Comparison of ENCODE assay signal across 13 cellular contexts in genomic region chr17:46943218-46943510, GRCh38. TPM values are rescaled to one million over a fixed set of nuclear protein-coding genes. Genes with fewer than 3 reads are reported as not detected.
A peak's percentile ranks its signal among the peaks of the same experiment; 100 is the strongest.
DNase-seq lines count a peak whose midpoint lies in the region; ATAC-seq, FAIRE-seq and TF ChIP-seq lines count a peak whose summit lies in the region.
"Had no signal": no experiment of that assay in that cellular context is flagged by ENCODE, and none has a peak within 500 bp of the region (broad histone marks: within the 10 kb centered on the region; RNA-seq: fewer than 3 reads in every experiment).

No MANE protein-coding gene starts in this region.

- H3K9me3 Mint-ChIP-seq in CD8-positive, alpha-beta T cell, result no peaks in the 10 kb centered on the region

- no peak overlapping the region for H4K5ac ChIP-seq in H1 (ENCODE audit: insufficient read length, low read depth, low read length)

- WGBS in HUES64, result 79% methylated on average over 2 of the region's 2 CpGs
- WGBS in H1 (ENCODE audit: extremely low coverage in 1 of 2, insufficient coverage in 1 of 2, insufficient read length in 1 of 2, insufficient replicate concordance in 2 of 2, low coverage in 1 of 2, low lambda C conversion rate in 2 of 2, missing lambda C conversion rate in 1 of 2), 2 experiments, result 100% methylated on average over 2 of the region's 2 CpGs; no CpG with 5 or more reads in 1 of the 2 experiments
- no CpG with 5 or more reads among the region's 2 CpGs for WGBS in trophoblast cell (ENCODE audit: extremely low coverage, insufficient coverage, insufficient read length)

- H3K27ac ChIP-seq in CD8-positive, alpha-beta T cell (ENCODE audit: low read depth, low read length), result no peak overlapping the region
- H3K27ac ChIP-seq in HUES64 (ENCODE audit: low read depth, low read length), result peak overlapping the region; percentile 24; the same call in 1 of the 2 replicates
- no peak overlapping the region for H3K27ac ChIP-seq in H1 (ENCODE audit: low read depth, low read length)
- peak overlapping the region; percentile 18 for H3K27ac ChIP-seq in trophoblast cell (ENCODE audit: low read depth, low read length)

- DNase-seq in CD8-positive, alpha-beta T cell, result no peak
- DNase-seq in H1 (ENCODE audit: low read depth in 1 of 2, low spot score in 2 of 2), result no peak
- no peak for DNase-seq in trophoblast cell
- no peak for DNase-seq in activated CD4-positive, CD25-positive, alpha-beta regulatory T cell treated with anti-CD3 and anti-CD28 coated beads, Interleukin-2, amount 50 U/mL, for 72 hours
- no peak for DNase-seq in UCSD-AML1 (lab: John Stamatoyannopoulos, UW; ENCODE audit: unreplicated experiment)
- no peak for DNase-seq in retina
- DNase-seq: NCI-H187 treated with DMSO at 0.1 percent for 48 hours had no signal

- POLR2A ChIA-PET in CD8-positive, alpha-beta T cell (lab: Charles Lee), result no interaction called here
- POLR2A ChIA-PET in H1 (lab: Charles Lee; ENCODE audit: partially characterized antibody), result interaction anchor here (0.9 to 3.8 kb wide), 16 partner anchors 9 to 116 kb away, joined by 3 to 24 read pairs (median 3); partner anchors contain the start of genes RPRML and WNT9B

- peak overlapping the region in 1 of 2 experiments; percentile 12; a peak in 1 of 4 replicates for H3K4me2 ChIP-seq in H1 (ENCODE audit: insufficient read depth in 1 of 2, low read depth in 2 of 2, low read length in 2 of 2)
- peak overlapping the region; percentile 0 for H3K4me2 ChIP-seq in trophoblast cell (ENCODE audit: low read length)

- H3K27ac Mint-ChIP-seq in CD8-positive, alpha-beta T cell, result peak overlapping the region; percentile 72
- H3K27ac Mint-ChIP-seq: progenitor cell of endocrine pancreas had no signal

- no peak for FAIRE-seq in H1 (lab: Jason Lieb, UNC)

- H3K4me1 ChIP-seq in CD8-positive, alpha-beta T cell (ENCODE audit: insufficient read depth, low read length), result peaks cover 13% of the 10 kb centered on the region
- H3K4me1 ChIP-seq in HUES64 (ENCODE audit: insufficient read depth, low read length) (peaks cover 16% of the 10 kb centered on the region), H1 (replicated peaks in 1 of 4; ENCODE audit: control insufficient read depth in 3 of 4, insufficient read depth in 4 of 4, low read length in 3 of 4) (peaks cover 6 to 16% (median 9%) of the 10 kb centered on the region in 4 experiments), trophoblast cell (ENCODE audit: control insufficient read depth in 1 of 2, insufficient read depth in 2 of 2, low read length in 2 of 2) (peaks cover 37 to 38% of the 10 kb centered on the region in 2 experiments)

- peak overlapping the region; percentile 54; the same call in 1 of the 2 replicates for H3K18ac ChIP-seq in H1 (ENCODE audit: extremely low read depth, low read length)
- H3K18ac ChIP-seq in trophoblast cell (ENCODE audit: low read length), result peak overlapping the region; percentile 2

- H2AFZ ChIP-seq in H1 (ENCODE audit: low read length) (no peak overlapping the region), trophoblast cell (ENCODE audit: insufficient read depth, low read length, poor library complexity) (no peak overlapping the region)

- peaks cover 0 to 3% of the 10 kb centered on the region in 2 experiments for H4K20me1 ChIP-seq in H1 (replicated peaks in 1 of 2; ENCODE audit: control insufficient read depth in 1 of 2, insufficient read depth in 2 of 2, low read length in 2 of 2)

- intact Hi-C loops in CD8-positive, alpha-beta T cell (cut with DNase I, micrococcal nuclease), result loop anchor here in 1 of 2 experiments (2.0 kb wide), 1 partner anchor 58 kb away; no protein-coding TSS in a partner anchor

- TF ChIP-seq EP300 in H1 (IDR thresholded peaks at IDR 0.05; ENCODE audit: borderline replicate concordance in 1 of 2, low read depth in 2 of 2, low read length in 2 of 2), result no peak

- H3K79me2 ChIP-seq in H1 (ENCODE audit: control insufficient read depth in 1 of 2, insufficient read depth in 2 of 2, low read length in 2 of 2) (no peaks in the 10 kb centered on the region), trophoblast cell (ENCODE audit: control insufficient read depth, insufficient read depth, low read length, poor library complexity) (peaks cover 2% of the 10 kb centered on the region)

- H3K9ac ChIP-seq in HUES64 (ENCODE audit: low read depth, low read length), result no peak overlapping the region
- no peak overlapping the region for H3K9ac ChIP-seq in H1 (replicated peaks in 1 of 4; ENCODE audit: extremely low read depth in 1 of 4, low read depth in 3 of 4, low read length in 3 of 4)
- H3K9ac ChIP-seq in trophoblast cell (ENCODE audit: low read length), result no peak overlapping the region

- TF ChIP-seq RAD21 in H1 (IDR thresholded peaks at IDR 0.05 in 1 of 2, conservative IDR thresholded peaks at IDR 0.05 in 1 of 2; ENCODE audit: low read depth in 2 of 2, low read length in 2 of 2), result no peak

- H2BK5ac ChIP-seq in H1 (ENCODE audit: low read depth, low read length), result 0 out of 2 replicates have a peak overlapping the region, but pooled peaks have one; percentile 23
- H2BK5ac ChIP-seq in trophoblast cell (ENCODE audit: low read depth, low read length, poor library complexity), result no peak overlapping the region

- H3K27me3 Mint-ChIP-seq in CD8-positive, alpha-beta T cell (ENCODE audit: low read depth), result no peaks in the 10 kb centered on the region

- CTCF ChIA-PET in CD8-positive, alpha-beta T cell (lab: Charles Lee), result interaction anchor here (0.7 to 1.9 kb wide), 9 partner anchors 9 to 389 kb away, joined by 3 to 7 read pairs (median 4); no protein-coding TSS in a partner anchor
- CTCF ChIA-PET in H1 (lab: Charles Lee; ENCODE audit: partially characterized antibody), result interaction anchor here (0.7 to 10.0 kb wide), 45 partner anchors 8 to 1104 kb away, joined by 3 to 154 read pairs (median 8); no protein-coding TSS in a partner anchor

- no peaks in the 10 kb centered on the region for H3K9me3 ChIP-seq in CD8-positive, alpha-beta T cell (ENCODE audit: low read length)
- no peaks in the 10 kb centered on the region for H3K9me3 ChIP-seq in HUES64 (ENCODE audit: insufficient read depth, low read depth, low read length)
- no peaks in the 10 kb centered on the region for H3K9me3 ChIP-seq in H1 (ENCODE audit: insufficient read depth in 2 of 2, low read depth in 1 of 2, low read length in 1 of 2)
- H3K9me3 ChIP-seq in trophoblast cell (ENCODE audit: insufficient read depth, low read depth, low read length), result no peaks in the 10 kb centered on the region

- TF ChIP-seq POLR2A in H1 (IDR thresholded peaks at IDR 0.05; ENCODE audit: control extremely low read depth in 1 of 2, low read depth in 2 of 2, low read length in 2 of 2), result no peak

- TF ChIP-seq CTCF in CD8-positive, alpha-beta T cell (IDR thresholded peaks at IDR 0.05), result no peak
- TF ChIP-seq CTCF in H1 (IDR thresholded peaks at IDR 0.05; ENCODE audit: control extremely low read depth in 1 of 3, insufficient read depth in 1 of 3, low read depth in 1 of 3, low read length in 3 of 3), result no peak

- H3K4me1 Mint-ChIP-seq in CD8-positive, alpha-beta T cell (ENCODE audit: low read depth), result peaks cover 23% of the 10 kb centered on the region

- H2BK15ac ChIP-seq in H1 (ENCODE audit: low read length), result peak overlapping the region; percentile 83; the same call in 1 of the 2 replicates

- H3K4me3 ChIP-seq in CD8-positive, alpha-beta T cell (ENCODE audit: low read depth, low read length), result no peak overlapping the region
- H3K4me3 ChIP-seq in HUES64 (ENCODE audit: low read length), result no peak overlapping the region
- H3K4me3 ChIP-seq in H1 (ENCODE audit: extremely low read depth in 1 of 4, insufficient read depth in 2 of 4, low read depth in 3 of 4, low read length in 4 of 4), result no peak overlapping the region
- H3K4me3 ChIP-seq in trophoblast cell (ENCODE audit: low read depth, low read length), result no peak overlapping the region

- H3K23me2 ChIP-seq in H1 (ENCODE audit: low read depth, low read length), result no peaks in the 10 kb centered on the region

- no peak overlapping the region for H4K12ac ChIP-seq in trophoblast cell (ENCODE audit: low read depth, low read length)

- H3K4ac ChIP-seq in H1 (replicated peaks; ENCODE audit: insufficient read length, low read depth, low read length), result peak overlapping the region; percentile 47
- H3K4ac ChIP-seq in trophoblast cell (ENCODE audit: low read depth, low read length), result no peak overlapping the region

- H3K14ac ChIP-seq in H1 (ENCODE audit: insufficient read length), result no peak overlapping the region
- H3K14ac ChIP-seq in trophoblast cell (ENCODE audit: low read length), result no peak overlapping the region

- peaks cover 26% of the 10 kb centered on the region for H3K36me3 ChIP-seq in CD8-positive, alpha-beta T cell (ENCODE audit: insufficient read depth, low read length)
- H3K36me3 ChIP-seq in HUES64 (ENCODE audit: insufficient read depth, low read length), result peaks cover 24% of the 10 kb centered on the region
- H3K36me3 ChIP-seq in H1 (ENCODE audit: control insufficient read depth in 2 of 4, insufficient read depth in 4 of 4, low read length in 3 of 4), result peaks cover 8 to 18% (median 12%) of the 10 kb centered on the region in 4 experiments; a peak in 5 of 8 replicates
- peaks cover 21 to 33% of the 10 kb centered on the region in 2 experiments for H3K36me3 ChIP-seq in trophoblast cell (ENCODE audit: control insufficient read depth in 1 of 2, insufficient read depth in 2 of 2, low read length in 2 of 2)

- ATAC-seq in CD8-positive, alpha-beta T cell, result no peak

- H3K4me3 Mint-ChIP-seq in CD8-positive, alpha-beta T cell, result peak overlapping the region; percentile 5

- H3K56ac ChIP-seq in H1 (replicated peaks; ENCODE audit: insufficient read length, low read depth, low read length), result no peak overlapping the region

- H3K79me1 ChIP-seq in H1 (ENCODE audit: low read depth, low read length), result no peaks in the 10 kb centered on the region
- peaks cover 34% of the 10 kb centered on the region for H3K79me1 ChIP-seq in trophoblast cell (ENCODE audit: low read length)

- H3K27me3 ChIP-seq in CD8-positive, alpha-beta T cell (ENCODE audit: insufficient read depth, low read length), result no peaks in the 10 kb centered on the region
- H3K27me3 ChIP-seq in HUES64 (ENCODE audit: insufficient read depth, low read length) (no peaks in the 10 kb centered on the region), H1 (replicated peaks in 1 of 4; ENCODE audit: control insufficient read depth in 3 of 4, extremely low read depth in 1 of 4, insufficient read depth in 3 of 4, low read length in 3 of 4) (no peaks in the 10 kb centered on the region), trophoblast cell (ENCODE audit: insufficient read depth, low read length) (no peaks in the 10 kb centered on the region)

- peaks cover 28% of the 10 kb centered on the region for H3K36me3 Mint-ChIP-seq in CD8-positive, alpha-beta T cell

- no peak overlapping the region for H2BK12ac ChIP-seq in H1 (ENCODE audit: low read depth, low read length)
- no peak overlapping the region for H2BK12ac ChIP-seq in trophoblast cell (ENCODE audit: low read length)

- no peak overlapping the region for H3K23ac ChIP-seq in H1 (ENCODE audit: insufficient read length)
- no peak overlapping the region for H3K23ac ChIP-seq in trophoblast cell (ENCODE audit: low read length)

- H4K91ac ChIP-seq in H1 (replicated peaks; ENCODE audit: insufficient read length, low read length), result no peak overlapping the region
- peak overlapping the region; percentile 0 for H4K91ac ChIP-seq in trophoblast cell (ENCODE audit: low read depth, low read length)

- 0 out of 2 replicates have a peak overlapping the region, but pooled peaks have one; percentile 26 for H4K8ac ChIP-seq in H1 (ENCODE audit: extremely low read depth, insufficient read depth, low read length)
- peak overlapping the region; percentile 5 for H4K8ac ChIP-seq in trophoblast cell (ENCODE audit: low read depth, low read length)

- H2AK5ac ChIP-seq in H1 (ENCODE audit: low read depth, low read length), result no peak overlapping the region; the same call in 1 of the 2 replicates
- H2AK5ac ChIP-seq in trophoblast cell (ENCODE audit: low read length), result no peak overlapping the region

- no peak overlapping the region for H2BK120ac ChIP-seq in H1 (replicated peaks; ENCODE audit: low read depth, low read length)
- H2BK120ac ChIP-seq in trophoblast cell (ENCODE audit: insufficient read depth, low read length, poor library complexity), result no peak overlapping the region

- no peak overlapping the region for H2BK20ac ChIP-seq in H1 (ENCODE audit: low read length)

RNA-seq across cellular contexts. Expression of gene GOSR2, which starts 20.2 kb away (rescaled TPM):
- total RNA-seq in CD8-positive, alpha-beta T cell, result 10 to 100 TPM; 45.5 to 47.3 TPM
- polyA plus RNA-seq in HUES64 (2013, experiment 1 of 2), result 27.6 TPM
- polyA plus RNA-seq in HUES64 (2013, experiment 2 of 2), result 27.2 TPM
- total RNA-seq in H1 (2021; fragmentation: NEBNext Ultra II Directional; extraction: Animal tissue kit (Norgen Biotek cat#: 25700)), result 31.7 and 36.2 TPM in 2 replicates
- 25.8 and 28.2 TPM in 2 replicates for polyA plus RNA-seq in H1 (2011; rRNA removed)
- polyA plus RNA-seq in H1 (2011; cell fraction: cytosol; rRNA removed), result 33.5 TPM
- polyA plus RNA-seq in H1 (2011; cell fraction: nucleus; rRNA removed), result 34.8 TPM
- polyA plus RNA-seq in H1 (2012, experiment 1 of 2), result 25.9 to 27.6 TPM (median 26.6 TPM) in 4 replicates
- polyA plus RNA-seq in H1 (2012, experiment 2 of 2), result 13.7 TPM
- 19.4 TPM for polyA plus RNA-seq in H1 (2013, experiment 1 of 2)
- polyA plus RNA-seq in H1 (2013, experiment 2 of 2), result 19.0 TPM
- polyA minus RNA-seq in H1 (2011; rRNA and poly(A)+ RNA removed), result 57.6 and 66.2 TPM in 2 replicates
- polyA minus RNA-seq in H1 (2011; cell fraction: cytosol; rRNA and poly(A)+ RNA removed), result 22.8 TPM
- 73.5 TPM for polyA minus RNA-seq in H1 (2011; cell fraction: nucleus; rRNA and poly(A)+ RNA removed)
- polyA plus RNA-seq in trophoblast cell (2013), result 54.2 and 56.7 TPM in 2 replicates

RNA-seq across cellular contexts. Expression of gene RPRML, which starts 35.9 kb away (rescaled TPM):
- total RNA-seq in CD8-positive, alpha-beta T cell, result not detected
- polyA plus RNA-seq in HUES64 (2013, experiment 1 of 2), result 2.0 TPM
- 2.7 TPM for polyA plus RNA-seq in HUES64 (2013, experiment 2 of 2)
- total RNA-seq in H1 (2021; fragmentation: NEBNext Ultra II Directional; extraction: Animal tissue kit (Norgen Biotek cat#: 25700)), result 5.5 and 7.2 TPM in 2 replicates
- 3.5 and 6.0 TPM in 2 replicates for polyA plus RNA-seq in H1 (2011; rRNA removed)
- polyA plus RNA-seq in H1 (2011; cell fraction: cytosol; rRNA removed), result 4.7 TPM
- polyA plus RNA-seq in H1 (2011; cell fraction: nucleus; rRNA removed), result 4.0 TPM
- polyA plus RNA-seq in H1 (2012, experiment 1 of 2), result 3.7 to 6.0 TPM (median 5.4 TPM) in 4 replicates
- 2.4 TPM for polyA plus RNA-seq in H1 (2012, experiment 2 of 2)
- polyA plus RNA-seq in H1 (2013, experiment 1 of 2), result 1.7 TPM
- 2.2 TPM for polyA plus RNA-seq in H1 (2013, experiment 2 of 2)
- 0.22 and 0.38 TPM in 2 replicates for polyA minus RNA-seq in H1 (2011; rRNA and poly(A)+ RNA removed)
- polyA minus RNA-seq in H1 (2011; cell fraction: cytosol; rRNA and poly(A)+ RNA removed), result 1.8 TPM
- 3.8 TPM for polyA minus RNA-seq in H1 (2011; cell fraction: nucleus; rRNA and poly(A)+ RNA removed)
- 0.65 and 0.78 TPM in 2 replicates for polyA plus RNA-seq in trophoblast cell (2013)
- total RNA-seq: activated CD8-positive, alpha-beta memory T cell treated with anti-CD3 and anti-CD28 coated beads for 36 hours; esophagus mucosa; kidney epithelial cell; MCF 10A; progenitor cell of endocrine pancreas had no signal

Comparison
In these comparisons a context has a peak if more than half of its experiments do, and no peak if none do; other contexts are left out.
1. H3K27ac ChIP-seq: peak in HUES64 (single experiment) and trophoblast cell (single experiment); none in CD8-positive, alpha-beta T cell (single experiment) and H1 (single experiment).